9 cellular contexts compared by ENCODE assay signal in the genomic region with DNA sequence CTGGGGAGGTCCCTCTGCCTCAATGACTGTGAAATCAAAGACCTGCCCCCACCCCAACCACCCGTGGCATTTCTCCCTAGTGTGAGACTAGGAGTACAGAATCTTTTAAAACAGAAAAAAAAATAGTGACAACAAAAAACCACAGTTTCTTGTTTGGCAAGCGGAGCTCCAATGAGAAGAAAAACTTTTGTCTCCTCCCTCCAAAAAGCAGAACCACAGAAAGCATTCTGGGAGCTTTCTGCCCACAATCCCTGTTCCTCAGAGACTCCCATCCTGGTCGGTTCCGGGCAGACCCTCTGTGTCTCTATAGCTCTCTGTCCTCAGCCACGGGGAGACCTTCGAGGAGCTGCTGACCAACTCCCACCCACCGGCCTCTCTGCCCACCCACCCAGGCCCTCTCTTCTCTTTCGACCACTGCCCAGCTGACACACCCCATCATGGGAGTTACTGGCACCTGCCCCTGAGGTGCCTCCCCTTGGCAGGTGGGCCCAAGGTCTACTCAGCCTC. TPM values are rescaled to one million over a fixed set of nuclear protein-coding genes. Genes with fewer than 3 reads are reported as not detected.
DNase-seq lines count a peak whose midpoint lies in the region; ATAC-seq and TF ChIP-seq lines count a peak whose summit lies in the region.
"Had no signal": no experiment of that assay in that cellular context is flagged by ENCODE, and none has a peak within 500 bp of the region (broad histone marks: within the 10 kb centered on the region; RNA-seq: fewer than 3 reads in every experiment).

No MANE protein-coding gene starts in this region.

- H3K27me3 ChIP-seq in CD8-positive, alpha-beta T cell (ENCODE audit: insufficient read depth, low read length), result no peaks in the 10 kb centered on the region
- H3K27me3 ChIP-seq in MM.1S (replicated peaks; ENCODE audit: insufficient read depth, low read length), result peaks cover 15% of the 10 kb centered on the region
- H3K27me3 ChIP-seq in ascending aorta, result no peaks in the 10 kb centered on the region
- H3K27me3 ChIP-seq in neutrophil, result no peaks in the 10 kb centered on the region

- ATAC-seq in CD8-positive, alpha-beta T cell, result no peak
- no peak for ATAC-seq in HG03460 (IDR thresholded peaks at IDR 0.05; ENCODE audit: unreplicated experiment)
- no peak for ATAC-seq in Right ventricle myocardium inferior
- ATAC-seq: SK-N-SH treated with all-trans-retinoic acid at 6 μM for 48 hours had no signal

- peaks cover 81% of the 10 kb centered on the region for H3K4me1 ChIP-seq in CD8-positive, alpha-beta T cell (ENCODE audit: insufficient read depth, low read length)
- H3K4me1 ChIP-seq in MM.1S (ENCODE audit: low read length) (peaks cover 13% of the 10 kb centered on the region), ascending aorta (peaks cover 9 to 28% of the 10 kb centered on the region in 2 donors), neutrophil (ENCODE audit: control insufficient read depth in 1 of 2, insufficient read depth in 1 of 2, low read depth in 1 of 2, low read length in 1 of 2) (peaks cover 72 to 81% of the 10 kb centered on the region in 2 experiments)

- H3K4me3 ChIP-seq in CD8-positive, alpha-beta T cell (ENCODE audit: low read depth, low read length), result peak overlapping the region; percentile 65
- H3K4me3 ChIP-seq in MM.1S (ENCODE audit: low read length), result peak overlapping the region; percentile 35; the same call in 1 of the 2 replicates
- H3K4me3 ChIP-seq in ascending aorta, result peak overlapping the region in 1 of 2 donors; percentile 14
- peak overlapping the region; percentile 94 to 99 for H3K4me3 ChIP-seq in neutrophil (ENCODE audit: low read depth in 1 of 2, low read length in 1 of 2)

- peak in 2 of 7 experiments; percentile 21 to 51 for DNase-seq in CD8-positive, alpha-beta T cell
- DNase-seq in MM.1S (no peak), ascending aorta (ENCODE audit: low spot score in 2 of 2) (no peak), NCI-H345 treated with DMSO at 0.1 percent for 48 hours (lab: John Stamatoyannopoulos, UW; ENCODE audit: unreplicated experiment) (no peak), SHP77 treated with DMSO at 0.1 percent for 48 hours (lab: John Stamatoyannopoulos, UW) (no peak), Right ventricle myocardium inferior (ENCODE audit: missing footprints) (no peak)

- H3K27ac ChIP-seq in CD8-positive, alpha-beta T cell (ENCODE audit: low read depth, low read length), result peak overlapping the region; percentile 31
- no peak overlapping the region for H3K27ac ChIP-seq in MM.1S (ENCODE audit: low read length)
- peak overlapping the region; percentile 67 to 74 for H3K27ac ChIP-seq in ascending aorta
- H3K27ac ChIP-seq in neutrophil, result peak overlapping the region; percentile 99

- no peak for TF ChIP-seq CTCF in CD8-positive, alpha-beta T cell (IDR thresholded peaks at IDR 0.05)
- no peak for TF ChIP-seq CTCF in MM.1S (IDR thresholded peaks at IDR 0.05; ENCODE audit: low read length)
- TF ChIP-seq CTCF in ascending aorta (IDR thresholded peaks at IDR 0.05), result no peak
- no peak for TF ChIP-seq CTCF in neutrophil (IDR thresholded peaks at IDR 0.05)

- H3K27ac Mint-ChIP-seq in CD8-positive, alpha-beta T cell, result no peak overlapping the region

- H3K4me2 ChIP-seq in MM.1S (ENCODE audit: low read depth, low read length), result peak overlapping the region; percentile 67; the same call in 1 of the 2 replicates

- intact Hi-C loops in CD8-positive, alpha-beta T cell (cut with DNase I, micrococcal nuclease), result loop anchor here (1.0 to 10.0 kb wide), 7 partner anchors 41 to 1318 kb away; a partner anchor contains a TSS
- intact Hi-C loops in ascending aorta (cut with DNase I), result loop anchor here (10.0 kb wide), 1 partner anchor 1038 kb away; a partner anchor contains a TSS
- intact Hi-C loops in Right ventricle myocardium inferior (cut with DNase I), result no loop called here

- no peaks in the 10 kb centered on the region for H3K27me3 Mint-ChIP-seq in CD8-positive, alpha-beta T cell (ENCODE audit: low read depth)

- H3K79me2 ChIP-seq in MM.1S (ENCODE audit: low read length), result no peaks in the 10 kb centered on the region

- no peaks in the 10 kb centered on the region for H4K20me1 ChIP-seq in MM.1S (ENCODE audit: insufficient read depth, low read length)

- peak overlapping the region; percentile 33; the same call in 1 of the 2 replicates for H2AFZ ChIP-seq in MM.1S (ENCODE audit: low read length)

- H3F3A ChIP-seq in MM.1S (ENCODE audit: insufficient read depth, low read length), result no peaks in the 10 kb centered on the region

- CTCF ChIA-PET in CD8-positive, alpha-beta T cell (lab: Charles Lee), result interaction anchor here (0.6 to 1.2 kb wide), 3 partner anchors 62 to 166 kb away, joined by 3 to 5 read pairs (median 4); no protein-coding TSS in a partner anchor

- peak overlapping the region; percentile 96 for H3K4me3 Mint-ChIP-seq in CD8-positive, alpha-beta T cell

- H3K9me2 ChIP-seq in MM.1S (replicated peaks; ENCODE audit: insufficient read depth, low read length), result no peaks in the 10 kb centered on the region

- no peaks in the 10 kb centered on the region for H3K9me3 Mint-ChIP-seq in CD8-positive, alpha-beta T cell

- H3K4me1 Mint-ChIP-seq in CD8-positive, alpha-beta T cell (ENCODE audit: low read depth), result peaks cover 80% of the 10 kb centered on the region

- H3K9ac ChIP-seq in MM.1S (ENCODE audit: low read length), result no peak overlapping the region

- H3K36me3 Mint-ChIP-seq in CD8-positive, alpha-beta T cell, result peaks cover 23% of the 10 kb centered on the region

- no peaks in the 10 kb centered on the region for H3K9me3 ChIP-seq in CD8-positive, alpha-beta T cell (ENCODE audit: low read length)
- H3K9me3 ChIP-seq in MM.1S (replicated peaks; ENCODE audit: insufficient read depth, low read length) (no peaks in the 10 kb centered on the region), ascending aorta (no peaks in the 10 kb centered on the region), neutrophil (no peaks in the 10 kb centered on the region)

- H3K36me3 ChIP-seq in CD8-positive, alpha-beta T cell (ENCODE audit: insufficient read depth, low read length), result no peaks in the 10 kb centered on the region
- no peaks in the 10 kb centered on the region for H3K36me3 ChIP-seq in MM.1S (replicated peaks; ENCODE audit: insufficient read depth, low read length)
- H3K36me3 ChIP-seq in ascending aorta, result no peaks in the 10 kb centered on the region
- peaks cover 65% of the 10 kb centered on the region for H3K36me3 ChIP-seq in neutrophil

- POLR2A ChIA-PET in CD8-positive, alpha-beta T cell (lab: Charles Lee), result interaction anchor here (0.6 to 1.6 kb wide), 3 partner anchors 82 to 104 kb away, joined by 3 to 4 read pairs (median 3); no protein-coding TSS in a partner anchor

RNA-seq across cellular contexts. Expression of a gene that starts 4.9 kb away (rescaled TPM):
- total RNA-seq in CD8-positive, alpha-beta T cell, result 100 to 1,000 TPM; 111 to 117 TPM
- total RNA-seq in ascending aorta (75.4 TPM), Right ventricle myocardium inferior (11.0 TPM)
